ENCODE assay signal across 9 cellular contexts in genomic region chr2:25228848-25229674, GRCh38.
A peak's percentile ranks its signal among the peaks of the same experiment; 100 is the strongest.
DNase-seq lines count a peak whose midpoint lies in the region; ATAC-seq and TF ChIP-seq lines count a peak whose summit lies in the region.
"Had no signal": no experiment of that assay in that cellular context is flagged by ENCODE, and none has a peak within 500 bp of the region (broad histone marks: within the 10 kb centered on the region; RNA-seq: fewer than 3 reads in every experiment).

No MANE protein-coding gene starts in this region.

- POLR2A ChIA-PET in PC-3 (lab: Charles Lee; ENCODE audit: unreplicated experiment): no interaction called here
- POLR2A ChIA-PET in MCF 10A (lab: Yijun Ruan, JAX): interaction anchor here (0.7 kb wide), 1 partner anchor 1202 kb away, joined by 3 read pairs; no protein-coding TSS in a partner anchor

- H3K4me1 ChIP-seq in Karpas-422 (ENCODE audit: low read length): no peaks in the 10 kb centered on the region
- peaks cover 4% of the 10 kb centered on the region; the same call in 1 of the 2 replicates for H3K4me1 ChIP-seq in PC-3 (ENCODE audit: insufficient read depth, low read length)
- peaks cover 12% of the 10 kb centered on the region for H3K4me1 ChIP-seq in smooth muscle cell (ENCODE audit: low read depth)

- H3K9me3 Mint-ChIP-seq in activated naive CD4-positive, alpha-beta T cell treated with anti-CD3 and anti-CD28 coated beads, Interleukin-2, amount 50 U/mL, for 72 hours: no peaks in the 10 kb centered on the region
- H3K9me3 Mint-ChIP-seq in MCF 10A (ENCODE audit: unreplicated experiment): no peaks in the 10 kb centered on the region

- no peaks in the 10 kb centered on the region for H3K27me3 Mint-ChIP-seq in MCF 10A (ENCODE audit: insufficient read depth, unreplicated experiment)

- no peak for DNase-seq in activated naive CD4-positive, alpha-beta T cell treated with anti-CD3 and anti-CD28 coated beads, Interleukin-2, amount 50 U/mL, for 72 hours (ENCODE audit: low spot score in 2 of 2)
- DNase-seq in activated naive CD4-positive, alpha-beta T cell treated with anti-CD3 and anti-CD28 coated beads, Interleukin-2, amount 50 U/mL, for 16 hours: no peak
- DNase-seq in Karpas-422 (peak; percentile 72), PC-3 (peak; percentile 83), MCF 10A (ENCODE audit: unreplicated experiment) (peak; percentile 81), iPS-NIHi11 (ENCODE audit: low spot score) (peak; percentile 88), smooth muscle cell (lab: John Stamatoyannopoulos, UW; ENCODE audit: unreplicated experiment) (peak; percentile 29)

- BruUV-seq in PC-3 (replicated peaks; lab: Mats Ljungman, UMichigan): no TSS peak
- BruUV-seq in MCF 10A (replicated peaks; lab: Mats Ljungman, UMichigan): no TSS peak

- H3K36me3 Mint-ChIP-seq in activated naive CD4-positive, alpha-beta T cell treated with anti-CD3 and anti-CD28 coated beads, Interleukin-2, amount 50 U/mL, for 72 hours: peaks cover 0 to 2% of the 10 kb centered on the region in 2 donors
- peaks cover 9% of the 10 kb centered on the region for H3K36me3 Mint-ChIP-seq in MCF 10A (ENCODE audit: insufficient read depth, unreplicated experiment)

- no peak overlapping the region for H3K4me3 Mint-ChIP-seq in MCF 10A (ENCODE audit: unreplicated experiment)

- H3K36me3 ChIP-seq in Karpas-422 (ENCODE audit: insufficient read depth, low read length): no peaks in the 10 kb centered on the region
- H3K36me3 ChIP-seq in PC-3 (ENCODE audit: low read depth, low read length): peaks cover 1% of the 10 kb centered on the region; the same call in 1 of the 2 replicates
- H3K36me3 ChIP-seq in smooth muscle cell (ENCODE audit: low read depth): peaks cover 10% of the 10 kb centered on the region

- H3K4me2 ChIP-seq in Karpas-422 (ENCODE audit: low read depth, low read length, poor library complexity, severe bottlenecking) (no peak overlapping the region), PC-3 (ENCODE audit: low read length) (peak overlapping the region; percentile 59), smooth muscle cell (peak overlapping the region; percentile 68)

- H3K4me1 Mint-ChIP-seq in MCF 10A (ENCODE audit: insufficient read depth, unreplicated experiment): no peaks in the 10 kb centered on the region

- H3K79me2 ChIP-seq in Karpas-422 (ENCODE audit: low read length): no peaks in the 10 kb centered on the region
- no peaks in the 10 kb centered on the region for H3K79me2 ChIP-seq in PC-3 (ENCODE audit: low read length)
- no peaks in the 10 kb centered on the region for H3K79me2 ChIP-seq in smooth muscle cell (ENCODE audit: low read depth)

- CTCF ChIA-PET in PC-3 (lab: Charles Lee): interaction anchor here (0.6 to 0.9 kb wide), 3 partner anchors 11 to 835 kb away, joined by 4 to 8 read pairs (median 6); no protein-coding TSS in a partner anchor
- CTCF ChIA-PET in MCF 10A (lab: Yijun Ruan, JAX): interaction anchor here (0.6 to 3.4 kb wide), 14 partner anchors 10 to 941 kb away, joined by 3 to 16 read pairs (median 4); no protein-coding TSS in a partner anchor

- H3F3A ChIP-seq in PC-3 (ENCODE audit: low read length, unreplicated experiment) (no peaks in the 10 kb centered on the region), smooth muscle cell (ENCODE audit: low read depth) (peaks cover 7% of the 10 kb centered on the region)

- H3K27ac Mint-ChIP-seq in activated naive CD4-positive, alpha-beta T cell treated with anti-CD3 and anti-CD28 coated beads, Interleukin-2, amount 50 U/mL, for 72 hours: peak overlapping the region in 1 of 2 donors; percentile 60
- no peak overlapping the region for H3K27ac Mint-ChIP-seq in MCF 10A (ENCODE audit: low read depth, unreplicated experiment)

- no peak overlapping the region for H3K4me3 ChIP-seq in Karpas-422 (ENCODE audit: low read length)
- H3K4me3 ChIP-seq in PC-3 (ENCODE audit: low read length): peak overlapping the region; percentile 10; the same call in 1 of the 2 replicates
- no peak overlapping the region for H3K4me3 ChIP-seq in smooth muscle cell

- no peaks in the 10 kb centered on the region for H3K27me3 ChIP-seq in Karpas-422 (ENCODE audit: low read length)
- H3K27me3 ChIP-seq in PC-3 (ENCODE audit: low read length): no peaks in the 10 kb centered on the region
- no peaks in the 10 kb centered on the region for H3K27me3 ChIP-seq in smooth muscle cell (ENCODE audit: low read depth)
- H3K27me3 ChIP-seq: neutrophil had no signal

- intact Hi-C loops in PC-3 (cut with micrococcal nuclease) (no loop called here), MCF 10A (cut with micrococcal nuclease) (no loop called here)

- 40% methylated on average over 19 of the region's 19 CpGs for WGBS in smooth muscle cell (ENCODE audit: low lambda C conversion rate)

- 0 out of 2 replicates have a peak, but pooled peaks cover 2% of the 10 kb centered on the region for H4K20me1 ChIP-seq in Karpas-422 (ENCODE audit: insufficient read depth, low read depth, low read length)
- H4K20me1 ChIP-seq in PC-3 (ENCODE audit: low read length): no peaks in the 10 kb centered on the region
- no peaks in the 10 kb centered on the region for H4K20me1 ChIP-seq in smooth muscle cell (ENCODE audit: low read depth)

- H2AFZ ChIP-seq in Karpas-422 (ENCODE audit: low read length) (no peak overlapping the region), PC-3 (ENCODE audit: low read length) (peak overlapping the region; percentile 24; the same call in 1 of the 2 replicates), smooth muscle cell (ENCODE audit: low read depth) (no peak overlapping the region)

- no peaks in the 10 kb centered on the region for H3K9me2 ChIP-seq in Karpas-422 (replicated peaks; ENCODE audit: insufficient read depth, low read length)
- H3K9me2 ChIP-seq in PC-3 (replicated peaks; ENCODE audit: low read length): no peaks in the 10 kb centered on the region

- H3K27ac ChIP-seq in Karpas-422 (ENCODE audit: low read length) (no peak overlapping the region), PC-3 (ENCODE audit: low read length) (no peak overlapping the region), smooth muscle cell (ENCODE audit: low read depth) (peak overlapping the region; percentile 42)
- H3K27ac ChIP-seq: neutrophil had no signal

- TF ChIP-seq CTCF in PC-3 (conservative IDR thresholded peaks at IDR 0.05; ENCODE audit: low read depth, low read length) (peak; percentile 73), MCF 10A (IDR thresholded peaks at IDR 0.05; ENCODE audit: unreplicated experiment) (peak; percentile 60), smooth muscle cell (IDR thresholded peaks at IDR 0.05; ENCODE audit: borderline replicate concordance, insufficient read depth, poor library complexity, severe bottlenecking) (peak; percentile 65)

- H3K9me3 ChIP-seq in Karpas-422 (ENCODE audit: low read length) (no peaks in the 10 kb centered on the region), PC-3 (ENCODE audit: low read length) (no peaks in the 10 kb centered on the region), smooth muscle cell (replicated peaks; ENCODE audit: low read depth) (no peaks in the 10 kb centered on the region)
- H3K9me3 ChIP-seq: neutrophil had no signal

- H3K9ac ChIP-seq in Karpas-422 (ENCODE audit: low read length): no peak overlapping the region
- no peak overlapping the region for H3K9ac ChIP-seq in PC-3 (ENCODE audit: low read length)
- H3K9ac ChIP-seq in smooth muscle cell (ENCODE audit: low read depth): no peak overlapping the region

- ATAC-seq in activated naive CD4-positive, alpha-beta T cell treated with anti-CD3 and anti-CD28 coated beads, Interleukin-2, amount 50 U/mL, for 72 hours: peak; percentile 35 to 39
- peak; percentile 92 for ATAC-seq in PC-3
- no peak for ATAC-seq in HG03460 (IDR thresholded peaks at IDR 0.05; ENCODE audit: unreplicated experiment)

Comparison
In these comparisons a context has a peak if more than half of its experiments do, and no peak if none do; other contexts are left out.
1. DNase-seq: peak in Karpas-422 (single experiment), PC-3 (single experiment), MCF 10A (single experiment), iPS-NIHi11 (single experiment) and smooth muscle cell (single experiment); none in activated naive CD4-positive, alpha-beta T cell treated with anti-CD3 and anti-CD28 coated beads, Interleukin-2, amount 50 U/mL, for 72 hours (0 of 2) and activated naive CD4-positive, alpha-beta T cell treated with anti-CD3 and anti-CD28 coated beads, Interleukin-2, amount 50 U/mL, for 16 hours (single experiment).
2. Peak in every context shown above with its lines, with median percentiles within 50 percentile points of each other: CTCF ChIP-seq.